8 cellular contexts compared by ENCODE assay signal in genomic region chr5:172766287-172767104, GRCh38. TPM values are rescaled to one million over a fixed set of nuclear protein-coding genes. Genes with fewer than 3 reads are reported as not detected.
DNase-seq lines count a peak whose midpoint lies in the region; ATAC-seq, FAIRE-seq and TF ChIP-seq lines count a peak whose summit lies in the region.

No MANE protein-coding gene starts in this region.

- no peaks in the 10 kb centered on the region; a peak in 2 of 5 replicates for H3K27me3 ChIP-seq in HepG2 (ENCODE audit: control insufficient read depth in 1 of 2, insufficient read depth in 2 of 2, low read length in 2 of 2)

- peak overlapping the region; percentile 94 for H3K4me2 ChIP-seq in HepG2 (ENCODE audit: low read depth, low read length)

- CTCF ChIA-PET in HepG2 (lab: Yijun Ruan, JAX; ENCODE audit: low intra/inter-chr PET ratio, low total read pairs): no interaction called here

- TF ChIP-seq CTCF in coronary artery (IDR thresholded peaks at IDR 0.05) (no peak), HepG2 (CRISPR knock-in tag; IDR thresholded peaks at IDR 0.05) (no peak)

- POLR2A ChIA-PET in HepG2 (lab: Yijun Ruan, JAX): interaction anchor here (0.8 to 17.1 kb wide), 11 partner anchors 8 to 136 kb away, joined by 3 to 425 read pairs (median 8); no protein-coding TSS in a partner anchor

- no peaks in the 10 kb centered on the region for H3K27me3 Mint-ChIP-seq in stimulated activated memory B cell treated with anti-CD40 and anti-IgM and Interleukin-4, amounts not matched to agents 10 μg/mL and 1 μg/mL and 100 μg/mL, for 72 hours

- H3K4me1 Mint-ChIP-seq in stimulated activated memory B cell treated with anti-CD40 and anti-IgM and Interleukin-4, amounts not matched to agents 10 μg/mL and 1 μg/mL and 100 μg/mL, for 72 hours: peaks cover 59% of the 10 kb centered on the region

- no peak overlapping the region for H3K4me3 Mint-ChIP-seq in stimulated activated memory B cell treated with anti-CD40 and anti-IgM and Interleukin-4, amounts not matched to agents 10 μg/mL and 1 μg/mL and 100 μg/mL, for 72 hours

- peak overlapping the region; percentile 59 for H3K9ac ChIP-seq in HepG2 (ENCODE audit: insufficient read depth, low read depth, low read length)

- peak in 1 of 2 experiments; percentile 33; a peak in 1 of 4 replicates for TF ChIP-seq EP300 in HepG2 (IDR thresholded peaks at IDR 0.05; ENCODE audit: low read depth in 2 of 2, low read length in 2 of 2)
- peak; percentile 43; the same call in 1 of the 2 replicates for TF ChIP-seq EP300 in HepG2 (CRISPR knock-in tag; IDR thresholded peaks at IDR 0.05; ENCODE audit: borderline replicate concordance)

- H3K4me3 ChIP-seq in coronary artery: peak overlapping the region; percentile 86
- peak overlapping the region in 1 of 3 experiments; percentile 15; a peak in 1 of 6 replicates for H3K4me3 ChIP-seq in HepG2 (replicated peaks in 1 of 3; ENCODE audit: insufficient read depth in 1 of 3, low read depth in 2 of 3, low read length in 3 of 3)

- intact Hi-C loops in HepG2 (cut with micrococcal nuclease; ENCODE audit: unreplicated experiment): loop anchor here (2.0 kb wide), 1 partner anchor 68 kb away; the partner anchor contains the start of gene ERGIC1

- ATAC-seq in HepG2 (peak; percentile 7), HG02938 (IDR thresholded peaks at IDR 0.05; ENCODE audit: unreplicated experiment) (no peak), HG02852 (IDR thresholded peaks at IDR 0.05; ENCODE audit: unreplicated experiment) (no peak)
- ATAC-seq in stimulated activated memory B cell treated with anti-CD40 and anti-IgM and Interleukin-4, amounts not matched to agents 10 μg/mL and 1 μg/mL and 100 μg/mL, for 72 hours: no peak

- in situ Hi-C loops in HepG2 (cut with HindIII; ENCODE audit: extremely low pct_ligation_motif_present, low pct_unique_long_range_greater_than_20kb): loop anchor here (5.0 kb wide), 1 partner anchor 34 kb away; no protein-coding TSS in a partner anchor

- TF ChIP-seq POLR2A in HepG2 (IDR thresholded peaks at IDR 0.05; ENCODE audit: insufficient read depth in 1 of 2, low read depth in 2 of 2, low read length in 2 of 2): peak in 1 of 2 experiments; percentile 87; a peak in 2 of 4 replicates

- peaks cover 16% of the 10 kb centered on the region for H3K36me3 Mint-ChIP-seq in stimulated activated memory B cell treated with anti-CD40 and anti-IgM and Interleukin-4, amounts not matched to agents 10 μg/mL and 1 μg/mL and 100 μg/mL, for 72 hours

- peak; percentile 17 for DNase-seq in COLO668 (lab: John Stamatoyannopoulos, UW; ENCODE audit: unreplicated experiment)
- DNase-seq in RPMI7951 (ENCODE audit: low read depth): peak; percentile 64
- DNase-seq in coronary artery (ENCODE audit: low spot score): peak; percentile 99
- peak; percentile 86 for DNase-seq in HepG2 (ENCODE audit: low spot score)
- DNase-seq in HTR-8/SVneo (ENCODE audit: insufficient read length, low spot score): no peak

- FAIRE-seq in HepG2 (lab: Jason Lieb, UNC) (peak; percentile 93), HTR-8/SVneo (lab: Jason Lieb, UNC) (no peak)

- H3K9me3 Mint-ChIP-seq in stimulated activated memory B cell treated with anti-CD40 and anti-IgM and Interleukin-4, amounts not matched to agents 10 μg/mL and 1 μg/mL and 100 μg/mL, for 72 hours: no peaks in the 10 kb centered on the region

- peak overlapping the region; percentile 93 to 98 for H3K27ac ChIP-seq in coronary artery
- peak overlapping the region; percentile 84 for H3K27ac ChIP-seq in HepG2 (ENCODE audit: extremely low read length, insufficient read depth, low read length)

- H3K36me3 ChIP-seq in HepG2 (replicated peaks in 1 of 2; ENCODE audit: control insufficient read depth in 1 of 2, insufficient read depth in 2 of 2, low read length in 2 of 2): peaks cover 6 to 27% of the 10 kb centered on the region in 2 experiments

- peak overlapping the region; percentile 92 for H3K27ac Mint-ChIP-seq in stimulated activated memory B cell treated with anti-CD40 and anti-IgM and Interleukin-4, amounts not matched to agents 10 μg/mL and 1 μg/mL and 100 μg/mL, for 72 hours

- no peak for TF ChIP-seq RAD21 in HepG2 (CRISPR knock-in tag; IDR thresholded peaks at IDR 0.05)

- no TSS peak for BruUV-seq in HepG2 (replicated peaks; lab: Mats Ljungman, UMichigan)

- peaks cover 35% of the 10 kb centered on the region for H3K79me2 ChIP-seq in HepG2 (ENCODE audit: insufficient read depth, low read length)

- peaks cover 57% of the 10 kb centered on the region for H3K4me1 ChIP-seq in HepG2 (ENCODE audit: insufficient read depth, low read length)

- H3K9me3 ChIP-seq in HepG2 (ENCODE audit: low read length): no peaks in the 10 kb centered on the region

- 18% methylated on average over 16 of the region's 16 CpGs for WGBS in HepG2 (ENCODE audit: low lambda C conversion rate)

- peaks cover 44% of the 10 kb centered on the region for H4K20me1 ChIP-seq in HepG2 (ENCODE audit: insufficient read depth, low read length)

- H2AFZ ChIP-seq in HepG2 (ENCODE audit: low read length): no peak overlapping the region

TF ChIP-seq in HepG2, 621 proteins besides CTCF, POLR2A, EP300 and RAD21 (continues in another document):
- TF ChIP-seq ZNF691 (CRISPR knock-in tag; IDR thresholded peaks at IDR 0.05; ENCODE audit: borderline replicate concordance, low read depth) (0 out of 2 replicates have a peak, but pooled peaks have one; percentile 37), PAF1 (CRISPR knock-in tag; IDR thresholded peaks at IDR 0.05) (peak; percentile 93; the same call in 1 of the 2 replicates), ZBTB33 (CRISPR knock-in tag; IDR thresholded peaks at IDR 0.05) (peak; percentile 64), ZNF543 (CRISPR knock-in tag; IDR thresholded peaks at IDR 0.05) (0 out of 2 replicates have a peak, but pooled peaks have one; percentile 30), ARID2 (CRISPR knock-in tag; IDR thresholded peaks at IDR 0.05; ENCODE audit: borderline replicate concordance) (no peak), ZBTB26 (CRISPR knock-in tag; IDR thresholded peaks at IDR 0.05; ENCODE audit: borderline replicate concordance) (0 out of 2 replicates have a peak, but pooled peaks have one; percentile 26)

RNA-seq across cellular contexts. Expression of gene DUSP1, which starts 4.5 kb away (rescaled TPM):
- total RNA-seq in RPMI7951 (2014; rRNA removed; shearing (Covaris generic)): 9.7 TPM in 2 replicates
- 18.0 and 27.1 TPM in 2 replicates for total RNA-seq in HepG2 (2016; rRNA removed; fragmentation: Illumina TruSeq; extraction: Trizol)
- total RNA-seq in HepG2 (2016; cell fraction: cytosol; rRNA removed; fragmentation: Illumina TruSeq; extraction: Trizol; ENCODE audit: low read depth): 7.1 and 7.8 TPM in 2 replicates
- total RNA-seq in HepG2 (2016; cell fraction: insoluble cytoplasmic fraction; rRNA removed; fragmentation: Illumina TruSeq; extraction: Trizol): 15.8 and 29.9 TPM in 2 replicates
- total RNA-seq in HepG2 (2016; cell fraction: membrane; rRNA removed; fragmentation: Illumina TruSeq; extraction: Trizol): 14.2 and 16.6 TPM in 2 replicates
- 53.7 and 56.5 TPM in 2 replicates for total RNA-seq in HepG2 (2016; cell fraction: nucleus; rRNA removed; fragmentation: Illumina TruSeq; extraction: Trizol)
- polyA plus RNA-seq in HepG2 (2011; rRNA removed): 55.5 and 79.2 TPM in 2 replicates
- 59.1 and 69.7 TPM in 2 replicates for polyA plus RNA-seq in HepG2 (2011; cell fraction: cytosol; rRNA removed)
- polyA plus RNA-seq in HepG2 (2011; cell fraction: nucleus; rRNA removed): 85.1 and 113 TPM in 2 replicates
- polyA plus RNA-seq in HepG2 (2012): 48.1 and 56.6 TPM in 2 replicates
- polyA plus RNA-seq in HepG2 (2016; cell fraction: cytosol; fragmentation: Illumina TruSeq; extraction: Trizol; ENCODE audit: low read depth): 4.7 and 6.0 TPM in 2 replicates
- polyA plus RNA-seq in HepG2 (2016; cell fraction: insoluble cytoplasmic fraction; fragmentation: Illumina TruSeq; extraction: Trizol; ENCODE audit: low read depth): 17.2 and 23.0 TPM in 2 replicates
- polyA plus RNA-seq in HepG2 (2016; cell fraction: membrane; fragmentation: Illumina TruSeq; extraction: Trizol; ENCODE audit: low read depth): 9.3 and 9.4 TPM in 2 replicates
- polyA plus RNA-seq in HepG2 (2016; cell fraction: nucleus; fragmentation: Illumina TruSeq; extraction: Trizol; ENCODE audit: insufficient read depth, low read depth): 63.2 and 85.8 TPM in 2 replicates
- polyA minus RNA-seq in HepG2 (2011; rRNA and poly(A)+ RNA removed; ENCODE audit: low replicate concordance): 142 and 198 TPM in 2 replicates
- 72.5 and 80.5 TPM in 2 replicates for polyA minus RNA-seq in HepG2 (2011; cell fraction: cytosol; rRNA and poly(A)+ RNA removed)
- polyA minus RNA-seq in HepG2 (2011; cell fraction: nucleus; rRNA and poly(A)+ RNA removed): 95.3 and 131 TPM in 2 replicates
